In the genomic region with DNA sequence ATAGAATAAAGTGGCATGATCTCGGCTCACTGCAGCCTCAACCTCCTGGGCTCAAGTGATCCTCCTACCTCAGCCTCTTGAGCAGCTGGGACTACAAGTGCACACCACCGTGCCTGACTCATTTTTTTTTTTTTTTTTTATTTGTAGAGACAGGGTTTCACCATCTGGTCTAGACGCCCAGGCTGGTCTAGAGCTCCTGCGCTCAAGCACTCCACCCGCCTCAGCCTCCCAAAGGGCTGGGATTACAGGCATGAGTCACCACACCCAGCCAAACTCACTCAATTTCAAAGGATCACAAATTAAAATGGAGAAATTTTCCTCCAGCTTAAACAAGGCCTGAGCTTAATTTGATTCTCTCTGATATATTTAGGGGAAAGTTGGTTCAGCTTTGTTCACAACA, we compare ENCODE assay signal across 9 cellular contexts. TPM values are rescaled to one million over a fixed set of nuclear protein-coding genes. Genes with fewer than 3 reads are reported as not detected.
DNase-seq lines count a peak whose midpoint lies in the region; ATAC-seq and TF ChIP-seq lines count a peak whose summit lies in the region.
"Had no signal": no experiment of that assay in that cellular context is flagged by ENCODE, and none has a peak within 500 bp of the region (broad histone marks: within the 10 kb centered on the region; RNA-seq: fewer than 3 reads in every experiment).

No MANE protein-coding gene starts in this region.

- peaks cover 2% of the 10 kb centered on the region for H3K79me1 ChIP-seq in neuronal stem cell (ENCODE audit: low read depth, low read length)

- H3K23ac ChIP-seq in neuronal stem cell (ENCODE audit: low read depth, low read length, poor library complexity) = no peak overlapping the region

- WGBS in neuronal stem cell (ENCODE audit: extremely low coverage in 2 of 2, insufficient read length in 2 of 2, insufficient replicate concordance in 1 of 2), 2 donors = no CpG with 5 or more reads among the region's 5 CpGs

- H4K91ac ChIP-seq in neuronal stem cell (ENCODE audit: low read depth, low read length, poor library complexity) = no peak overlapping the region

- TF ChIP-seq CTCF in dorsolateral prefrontal cortex (IDR thresholded peaks at IDR 0.05 in 54 of 56, conservative IDR thresholded peaks at IDR 0.05 in 2 of 56; ENCODE audit: low read depth in 1 of 56, partially characterized antibody in 56 of 56) = no peak

- intact Hi-C loops in dorsolateral prefrontal cortex (cut with DNase I) = no loop called here
- intact Hi-C loops in posterior vena cava (cut with DNase I) = no loop called here

- no peaks in the 10 kb centered on the region for H3K27me3 ChIP-seq in dorsolateral prefrontal cortex
- H3K27me3 ChIP-seq in neuronal stem cell (ENCODE audit: control insufficient read depth in 3 of 3, insufficient read depth in 3 of 3, low read depth in 1 of 3, low read length in 3 of 3) = no peaks in the 10 kb centered on the region
- H3K27me3 ChIP-seq: colonic mucosa had no signal

- H4K8ac ChIP-seq in neuronal stem cell (ENCODE audit: low read depth, low read length) = no peak overlapping the region

- H3K4me3 ChIP-seq in dorsolateral prefrontal cortex (no peak overlapping the region), neuronal stem cell (ENCODE audit: low read length in 2 of 2) (no peak overlapping the region)
- H3K4me3 ChIP-seq: colonic mucosa had no signal

- ATAC-seq in GM19463 (IDR thresholded peaks at IDR 0.05; ENCODE audit: unreplicated experiment) = no peak

- H2AFZ ChIP-seq in neuronal stem cell (ENCODE audit: low read length) = no peak overlapping the region

- H3K9me3 ChIP-seq in neuronal stem cell (replicated peaks in 1 of 2; ENCODE audit: control insufficient read depth in 2 of 2, insufficient read depth in 1 of 2, low read depth in 1 of 2, low read length in 2 of 2) = no peaks in the 10 kb centered on the region
- H3K9me3 ChIP-seq: colonic mucosa had no signal

- H3K9ac ChIP-seq in neuronal stem cell (ENCODE audit: low read depth, low read length, poor library complexity) = no peak overlapping the region

- peak; percentile 90 for DNase-seq in EL
- peak; percentile 76 to 86 for DNase-seq in NCI-H524 (lab: John Stamatoyannopoulos, UW)
- DNase-seq in dorsolateral prefrontal cortex = peak in 6 of 10 donors; percentile 21 to 60 (median 36)
- peak; percentile 89 for DNase-seq in posterior vena cava (ENCODE audit: low spot score)
- no peak for DNase-seq in neuronal stem cell (ENCODE audit: low spot score)
- DNase-seq in NCI-H2081 treated with DMSO at 0.1 percent for 48 hours (lab: John Stamatoyannopoulos, UW) = no peak
- DNase-seq in superior temporal gyrus (ENCODE audit: extremely low spot score) = no peak
- DNase-seq: colonic mucosa had no signal

- no peak overlapping the region for H2BK5ac ChIP-seq in neuronal stem cell (ENCODE audit: low read length)

- H3K18ac ChIP-seq in neuronal stem cell (ENCODE audit: low read length) = no peak overlapping the region

- H3K4me1 ChIP-seq in neuronal stem cell (ENCODE audit: control insufficient read depth in 2 of 2, insufficient read depth in 1 of 2, low read depth in 1 of 2, low read length in 2 of 2) = no peaks in the 10 kb centered on the region
- H3K4me1 ChIP-seq: colonic mucosa had no signal

- H3K27ac ChIP-seq in dorsolateral prefrontal cortex (peak overlapping the region in 2 of 59 donors; percentile 8 to 17), neuronal stem cell (replicated peaks; ENCODE audit: low read length) (no peak overlapping the region)
- H3K27ac ChIP-seq: colonic mucosa had no signal

- H2BK120ac ChIP-seq in neuronal stem cell (ENCODE audit: low read depth, low read length) = no peak overlapping the region

- no peak overlapping the region for H3K4ac ChIP-seq in neuronal stem cell (ENCODE audit: low read length)

- no peak overlapping the region for H3K4me2 ChIP-seq in neuronal stem cell (ENCODE audit: insufficient read depth, low read length, poor library complexity, severe bottlenecking)

- no peak overlapping the region for H2BK15ac ChIP-seq in neuronal stem cell (ENCODE audit: low read length)

- no peak overlapping the region for H2AK5ac ChIP-seq in neuronal stem cell (ENCODE audit: low read depth, low read length)

- H2BK12ac ChIP-seq in neuronal stem cell (ENCODE audit: low read length) = no peak overlapping the region

- no peak overlapping the region for H3K14ac ChIP-seq in neuronal stem cell (ENCODE audit: low read length)

- peaks cover 11 to 95% of the 10 kb centered on the region in 2 donors for H3K36me3 ChIP-seq in neuronal stem cell (replicated peaks in 1 of 2; ENCODE audit: control insufficient read depth in 2 of 2, insufficient read depth in 2 of 2, low read length in 2 of 2)
- H3K36me3 ChIP-seq: colonic mucosa had no signal

RNA-seq across cellular contexts. Expression of a gene that starts 27.3 kb away (rescaled TPM):
- 10 to 100 TPM in 7 of 120 experiments, 1 to 10 TPM in 112, under 1 TPM in 1; 0.71 to 14.1 (median 4.9) TPM for total RNA-seq in dorsolateral prefrontal cortex
- 1 to 10 TPM; 5.7 to 8.7 TPM for total RNA-seq in posterior vena cava
- polyA plus RNA-seq in neuronal stem cell (2013, experiment 1 of 2) = 7.4 TPM
- polyA plus RNA-seq in neuronal stem cell (2013, experiment 2 of 2) = 6.4 TPM

RNA-seq across cellular contexts. Expression of a gene that starts 30.6 kb away (rescaled TPM):
- 10 to 100 TPM; 22.6 to 55.4 (median 35.9) TPM for total RNA-seq in dorsolateral prefrontal cortex
- total RNA-seq in posterior vena cava = 100 to 1,000 TPM in 1 of 2 donors, 10 to 100 TPM in 1; 83.0 to 113 TPM
- polyA plus RNA-seq in neuronal stem cell (2013, experiment 1 of 2) = 292 TPM
- polyA plus RNA-seq in neuronal stem cell (2013, experiment 2 of 2) = 291 TPM

RNA-seq across cellular contexts. Expression of a gene that starts 31.2 kb away (rescaled TPM):
- total RNA-seq in dorsolateral prefrontal cortex (10 to 100 TPM; 13.8 to 34.6 (median 19.4) TPM), posterior vena cava (10 to 100 TPM; 18.0 to 18.7 TPM)
- 17.7 TPM for polyA plus RNA-seq in neuronal stem cell (2013, experiment 1 of 2)
- polyA plus RNA-seq in neuronal stem cell (2013, experiment 2 of 2) = 19.6 TPM

Comparison
In these comparisons a context has a peak if more than half of its experiments do, and no peak if none do; other contexts are left out.
1. DNase-seq: peak in EL (single experiment), NCI-H524 (2 of 2), dorsolateral prefrontal cortex (6 of 10) and posterior vena cava (single experiment); none in neuronal stem cell (single experiment), NCI-H2081 treated with DMSO at 0.1 percent for 48 hours (single experiment) and superior temporal gyrus (single experiment).